In genomic region chr3:159766563-159767185, GRCh38 we compare ENCODE assay signal across 7 cellular contexts.
DNase-seq lines count a peak whose midpoint lies in the region; ATAC-seq and TF ChIP-seq lines count a peak whose summit lies in the region.

No MANE protein-coding gene starts in this region.

- H3K4me3 Mint-ChIP-seq in GM23338: peak overlapping the region; percentile 93

- no peak overlapping the region for H2AFZ ChIP-seq in GM23338

- H3K27ac ChIP-seq in GM23338 (ENCODE audit: low read depth) (no peak overlapping the region), esophagus squamous epithelium (peak overlapping the region in 3 of 4 donors; percentile 91 to 96 (median 91))

- 66 to 68% methylated on average over 2 of the region's 2 CpGs for WGBS in esophagus squamous epithelium, 2 donors

- H3K36me3 ChIP-seq in GM23338 (ENCODE audit: insufficient read depth) (no peaks in the 10 kb centered on the region), esophagus squamous epithelium (no peaks in the 10 kb centered on the region)

- H3K4me3 ChIP-seq in GM23338 (peak overlapping the region; percentile 95; the same call in 1 of the 2 replicates), esophagus squamous epithelium (peak overlapping the region in 3 of 4 donors; percentile 63 to 83 (median 74)), skeletal muscle cell (ENCODE audit: low read depth, low read length) (peak overlapping the region; percentile 75)

- peak; percentile 50 to 52 for TF ChIP-seq CTCF in GM23338 (conservative IDR thresholded peaks at IDR 0.05; ENCODE audit: low read depth in 2 of 2)
- TF ChIP-seq CTCF in esophagus squamous epithelium (IDR thresholded peaks at IDR 0.05): peak in 4 of 6 experiments; percentile 45 to 61 (median 56)

- peaks cover 10% of the 10 kb centered on the region; the same call in 1 of the 2 replicates for H3K27me3 ChIP-seq in GM23338 (ENCODE audit: insufficient read depth)
- peaks cover 0 to 53% (median 0%) of the 10 kb centered on the region in 4 donors for H3K27me3 ChIP-seq in esophagus squamous epithelium

- peaks cover 32% of the 10 kb centered on the region for H3K4me1 Mint-ChIP-seq in GM23338

- peaks cover 8% of the 10 kb centered on the region for H4K20me1 ChIP-seq in GM23338 (replicated peaks; ENCODE audit: insufficient read depth)

- 0 out of 2 replicates have a peak, but pooled peaks cover 2% of the 10 kb centered on the region for H3F3A ChIP-seq in GM23338 (replicated peaks; ENCODE audit: low read depth)

- no peak for TF ChIP-seq POLR2A in esophagus squamous epithelium (IDR thresholded peaks at IDR 0.05)

- DNase-seq in GM23338 (ENCODE audit: low spot score) (peak; percentile 77), NCI-H526 (lab: John Stamatoyannopoulos, UW) (peak; percentile 41 to 54), esophagus squamous epithelium (lab: John Stamatoyannopoulos, UW) (no peak), skeletal muscle cell (ENCODE audit: low read depth) (no peak)
- no peak for DNase-seq in activated naive CD4-positive, alpha-beta T cell (lab: John Stamatoyannopoulos, UW)
- no peak for DNase-seq in NK-92 treated with Interleukin-12 subunit alpha and Interleukin-12 subunit beta, amount 100 ng/mL, for 24 hours (lab: John Stamatoyannopoulos, UW)

- no peaks in the 10 kb centered on the region for H3K36me3 Mint-ChIP-seq in GM23338 (ENCODE audit: low read depth)

- H3K4me2 ChIP-seq in GM23338: peak overlapping the region; percentile 99

- no peaks in the 10 kb centered on the region; the same call in 1 of the 3 replicates for H3K9me3 Mint-ChIP-seq in GM23338

- ATAC-seq in GM23338: peak; percentile 13
- no peak for ATAC-seq in HG03432 (IDR thresholded peaks at IDR 0.05; ENCODE audit: unreplicated experiment)

- no peaks in the 10 kb centered on the region for H3K9me2 ChIP-seq in GM23338 (ENCODE audit: insufficient read depth)

- H3K9me3 ChIP-seq in esophagus squamous epithelium: no peaks in the 10 kb centered on the region

- H3K27ac Mint-ChIP-seq in GM23338: no peak overlapping the region

- intact Hi-C loops in esophagus squamous epithelium (cut with DNase I): no loop called here

- H3K79me2 ChIP-seq in GM23338 (replicated peaks; ENCODE audit: insufficient read depth): peaks cover 35% of the 10 kb centered on the region

- peaks cover 24% of the 10 kb centered on the region for H3K4me1 ChIP-seq in GM23338 (ENCODE audit: insufficient read depth)
- peaks cover 5 to 62% (median 8%) of the 10 kb centered on the region in 3 donors for H3K4me1 ChIP-seq in esophagus squamous epithelium

- peaks cover 12% of the 10 kb centered on the region for H3K27me3 Mint-ChIP-seq in GM23338 (ENCODE audit: insufficient read depth, low read depth, poor library complexity)

TF ChIP-seq in GM23338, 12 proteins besides CTCF, POLR2A, EP300 and RAD21 (continues in another document):
- no peak for TF ChIP-seq NANOG (IDR thresholded peaks at IDR 0.05; ENCODE audit: borderline replicate concordance)
- no peak for TF ChIP-seq ETS1 (IDR thresholded peaks at IDR 0.05)
- no peak for TF ChIP-seq STAT1 (IDR thresholded peaks at IDR 0.05; ENCODE audit: unreplicated experiment)
- TF ChIP-seq ZNF331 (CRISPR knock-in tag; IDR thresholded peaks at IDR 0.05; ENCODE audit: low read depth): no peak
- no peak for TF ChIP-seq JUNB (IDR thresholded peaks at IDR 0.05; ENCODE audit: unreplicated experiment)
- TF ChIP-seq EZH2phosphoT487 (IDR thresholded peaks at IDR 0.05; ENCODE audit: unreplicated experiment): no peak
- TF ChIP-seq ZNF462 (CRISPR knock-in tag; IDR thresholded peaks at IDR 0.05): no peak
- no peak for TF ChIP-seq EZH2 (IDR thresholded peaks at IDR 0.05; ENCODE audit: low read depth, unreplicated experiment)
- TF ChIP-seq CREB1 (CRISPR knock-in tag; IDR thresholded peaks at IDR 0.05; ENCODE audit: low read depth): no peak
- no peak for TF ChIP-seq POLR2AphosphoS5 (IDR thresholded peaks at IDR 0.05; ENCODE audit: low read depth)
- TF ChIP-seq ZNF114 (CRISPR knock-in tag; IDR thresholded peaks at IDR 0.05): no peak

Comparison
In these comparisons a context has a peak if more than half of its experiments do, and no peak if none do; other contexts are left out.
1. DNase-seq: peak in GM23338 (single experiment) and NCI-H526 (2 of 2); none in esophagus squamous epithelium (single experiment), skeletal muscle cell (single experiment), activated naive CD4-positive, alpha-beta T cell (0 of 4) and NK-92 treated with Interleukin-12 subunit alpha and Interleukin-12 subunit beta, amount 100 ng/mL, for 24 hours (single experiment).
2. Peak in every context shown above with its lines, with median percentiles within 50 percentile points of each other: H3K4me3 ChIP-seq.